ENCODE assay signal across 21 cellular contexts in genomic region chr12:120843472-120843871, GRCh38.
DNase-seq lines count a peak whose midpoint lies in the region; ATAC-seq lines count a peak whose summit lies in the region.
"Had no signal": no experiment of that assay in that cellular context is flagged by ENCODE, and none has a peak within 500 bp of the region (broad histone marks: within the 10 kb centered on the region; RNA-seq: fewer than 3 reads in every experiment).

No MANE protein-coding gene starts in this region.

- H3K36me3 Mint-ChIP-seq in T-helper 17 cell (ENCODE audit: low read depth) (peaks cover 2% of the 10 kb centered on the region), memory B cell (peaks cover 6% of the 10 kb centered on the region)
- peaks cover 10% of the 10 kb centered on the region for H3K36me3 Mint-ChIP-seq in dendritic cell treated with granulocyte-macrophage colony-stimulating factor and Interleukin-4, amounts not matched to agents 40 ng/mL and 50 ng/mL, for 4 days (ENCODE audit: low read depth)

- H3K9me3 ChIP-seq in KOPT-K1 (ENCODE audit: insufficient read depth, low read length, poor library complexity, severe bottlenecking): no peaks in the 10 kb centered on the region
- H3K9me3 ChIP-seq in T-helper 17 cell (ENCODE audit: control insufficient read depth, low read length, poor library complexity, severe bottlenecking): no peaks in the 10 kb centered on the region
- H3K9me3 ChIP-seq: HAP-1, Peyer's patch, SK-N-SH had no signal

- no peak overlapping the region for H3K4me3 Mint-ChIP-seq in T-helper 17 cell
- H3K4me3 Mint-ChIP-seq in dendritic cell treated with granulocyte-macrophage colony-stimulating factor and Interleukin-4, amounts not matched to agents 40 ng/mL and 50 ng/mL, for 4 days: no peak overlapping the region
- no peak overlapping the region for H3K4me3 Mint-ChIP-seq in memory B cell
- H3K4me3 Mint-ChIP-seq: CD4-positive, CD25-positive, alpha-beta regulatory T cell; IgD-negative memory B cell had no signal

- H3K27me3 Mint-ChIP-seq in T-helper 17 cell (no peaks in the 10 kb centered on the region), memory B cell (no peaks in the 10 kb centered on the region)
- H3K27me3 Mint-ChIP-seq in dendritic cell treated with granulocyte-macrophage colony-stimulating factor and Interleukin-4, amounts not matched to agents 40 ng/mL and 50 ng/mL, for 4 days: no peaks in the 10 kb centered on the region
- H3K27me3 Mint-ChIP-seq: CD4-positive, CD25-positive, alpha-beta regulatory T cell; IgD-negative memory B cell had no signal

- DNase-seq in T-helper 17 cell: no peak
- DNase-seq in memory B cell (ENCODE audit: low spot score in 2 of 2): no peak
- DNase-seq in NCI-H748 treated with DMSO at 0.1 percent for 48 hours (lab: John Stamatoyannopoulos, UW): no peak
- no peak for DNase-seq in posterior vena cava (ENCODE audit: low spot score)
- DNase-seq: ACHN; Calu3; CD4-positive, CD25-positive, alpha-beta regulatory T cell; DMS53; MV-4-11; NCI-H1417; NCI-H1930; NCI-H2171 treated with DMSO at 0.1 percent for 48 hours; NCI-H774; Peyer's patch; SK-N-SH had no signal

- no peak for ATAC-seq in T-helper 17 cell
- no peak for ATAC-seq in memory B cell (ENCODE audit: low read depth)
- no peak for ATAC-seq in HG02938 (IDR thresholded peaks at IDR 0.05; ENCODE audit: unreplicated experiment)
- ATAC-seq: Right ventricle myocardium inferior had no signal

- H3K27ac ChIP-seq in KOPT-K1 (ENCODE audit: low read depth, low read length, poor library complexity, severe bottlenecking): peak overlapping the region; percentile 5
- H3K27ac ChIP-seq: Peyer's patch had no signal

- no peaks in the 10 kb centered on the region; the same call in 1 of the 2 replicates for H3K36me3 ChIP-seq in KOPT-K1 (ENCODE audit: insufficient read depth, low read length)
- H3K36me3 ChIP-seq: HAP-1, Peyer's patch had no signal

- intact Hi-C loops in dendritic cell treated with granulocyte-macrophage colony-stimulating factor and Interleukin-4, amounts not matched to agents 40 ng/mL and 50 ng/mL, for 4 days (cut with micrococcal nuclease): no loop called here
- intact Hi-C loops in posterior vena cava (cut with DNase I): no loop called here

- peaks cover 40% of the 10 kb centered on the region for H3K4me1 Mint-ChIP-seq in T-helper 17 cell
- peaks cover 48% of the 10 kb centered on the region for H3K4me1 Mint-ChIP-seq in dendritic cell treated with granulocyte-macrophage colony-stimulating factor and Interleukin-4, amounts not matched to agents 40 ng/mL and 50 ng/mL, for 4 days (ENCODE audit: low read depth)
- peaks cover 31% of the 10 kb centered on the region for H3K4me1 Mint-ChIP-seq in memory B cell

- H3K9me3 Mint-ChIP-seq in dendritic cell treated with granulocyte-macrophage colony-stimulating factor and Interleukin-4, amounts not matched to agents 40 ng/mL and 50 ng/mL, for 4 days: no peaks in the 10 kb centered on the region
- no peaks in the 10 kb centered on the region for H3K9me3 Mint-ChIP-seq in memory B cell
- H3K9me3 Mint-ChIP-seq: CD4-positive, CD25-positive, alpha-beta regulatory T cell; IgD-negative memory B cell had no signal

- H3K27ac Mint-ChIP-seq in T-helper 17 cell (peak overlapping the region; percentile 14), memory B cell (peak overlapping the region; percentile 22)
- peak overlapping the region; percentile 1 for H3K27ac Mint-ChIP-seq in dendritic cell treated with granulocyte-macrophage colony-stimulating factor and Interleukin-4, amounts not matched to agents 40 ng/mL and 50 ng/mL, for 4 days
- H3K27ac Mint-ChIP-seq: IgD-negative memory B cell had no signal
